Comparison of ENCODE assay signal across 10 cellular contexts in the genomic region with DNA sequence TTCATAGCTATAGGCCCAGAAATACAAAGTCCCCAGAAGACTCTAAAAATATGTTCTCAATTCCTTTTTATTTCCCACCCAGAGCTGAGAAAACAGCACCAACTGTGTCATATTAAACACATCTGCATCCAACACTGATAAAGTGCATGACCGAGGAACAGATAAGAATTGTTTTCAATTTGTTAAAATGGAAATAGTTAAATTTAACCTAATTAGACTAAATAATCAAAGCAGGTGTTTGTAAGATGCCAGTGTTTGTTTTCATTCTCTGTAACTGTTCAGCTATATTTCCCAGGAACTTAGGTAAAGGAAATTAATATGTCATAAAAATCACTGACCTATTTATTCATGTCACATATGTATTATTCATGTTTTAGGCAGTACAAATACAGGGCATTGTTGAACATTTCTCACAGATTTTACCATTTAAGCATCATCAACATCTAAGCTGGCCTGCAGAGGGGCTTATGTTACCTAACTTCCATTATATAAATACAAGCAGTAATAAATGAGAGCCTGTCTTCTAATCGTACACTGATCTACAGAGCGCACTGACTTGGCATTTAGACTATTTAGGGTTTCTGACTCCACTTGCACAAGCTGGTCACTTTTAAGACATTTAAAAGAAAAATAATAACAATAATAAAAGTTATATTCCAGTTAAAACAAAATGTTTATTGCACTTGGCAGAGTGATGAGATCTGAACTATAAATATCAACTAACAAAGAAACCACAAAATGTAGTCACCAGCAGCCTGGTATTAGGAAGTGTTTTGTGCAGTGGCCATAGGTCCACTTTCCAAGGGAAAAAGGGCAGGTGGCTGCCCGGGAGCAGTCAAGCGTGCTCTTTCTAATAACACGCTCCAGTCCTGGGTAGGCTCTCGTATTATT.
DNase-seq lines count a peak whose midpoint lies in the region; ATAC-seq and TF ChIP-seq lines count a peak whose summit lies in the region.
"Had no signal": no experiment of that assay in that cellular context is flagged by ENCODE, and none has a peak within 500 bp of the region (broad histone marks: within the 10 kb centered on the region; RNA-seq: fewer than 3 reads in every experiment).

No MANE protein-coding gene starts in this region.

- intact Hi-C loops in thyroid gland (cut with DNase I), result no loop called here

- H3K36me3 ChIP-seq in thyroid gland, result no peaks in the 10 kb centered on the region

- no peak overlapping the region for H3K4me3 ChIP-seq in thyroid gland (replicated peaks in 1 of 3)

- DNase-seq in DMS153 (lab: John Stamatoyannopoulos, UW), result peak; percentile 33
- no peak for DNase-seq in DMS153 treated with DMSO at 0.1 percent for 48 hours (lab: John Stamatoyannopoulos, UW; ENCODE audit: unreplicated experiment)
- peak; percentile 72 for DNase-seq in SW480 (ENCODE audit: low spot score)
- peak; percentile 75 for DNase-seq in iris pigment epithelial cell (ENCODE audit: low read depth)
- DNase-seq in thyroid gland, result peak; percentile 75 to 76
- DNase-seq in SIG-M5 treated with dmso at 0.1 percent for 504 hours (lab: John Stamatoyannopoulos, UW; ENCODE audit: unreplicated experiment), result no peak
- no peak for DNase-seq in GM19240 (ENCODE audit: insufficient read length, low spot score)
- DNase-seq: NCI-H226 had no signal

- 37 to 55% methylated on average over 7 of the region's 7 CpGs for WGBS in thyroid gland, 2 donors

- peak in 1 of 6 experiments; percentile 26 for TF ChIP-seq CTCF in thyroid gland (IDR thresholded peaks at IDR 0.05)

- peak overlapping the region; percentile 85 to 99 (median 90) for H3K27ac ChIP-seq in thyroid gland
- H3K27ac ChIP-seq: 22Rv1 had no signal

- TF ChIP-seq POLR2A in thyroid gland (IDR thresholded peaks at IDR 0.05), result peak in 1 of 2 donors; percentile 59

- H3K9me3 ChIP-seq in thyroid gland, result no peaks in the 10 kb centered on the region

- ATAC-seq in GM18517 (IDR thresholded peaks at IDR 0.05; ENCODE audit: unreplicated experiment), result no peak

- H3K4me1 ChIP-seq in thyroid gland, result peaks cover 40 to 44% of the 10 kb centered on the region in 2 donors

- H3K27me3 ChIP-seq in thyroid gland, result no peaks in the 10 kb centered on the region

Comparison
In these comparisons a context has a peak if more than half of its experiments do, and no peak if none do; other contexts are left out.
1. DNase-seq: peak in DMS153 (single experiment), SW480 (single experiment), iris pigment epithelial cell (single experiment) and thyroid gland (2 of 2); none in DMS153 treated with DMSO at 0.1 percent for 48 hours (single experiment), SIG-M5 treated with dmso at 0.1 percent for 504 hours (single experiment) and GM19240 (single experiment).